Comparison of ENCODE assay signal across 16 cellular contexts in genomic region chr4:87227704-87228560, GRCh38. TPM values are rescaled to one million over a fixed set of nuclear protein-coding genes. Genes with fewer than 3 reads are reported as not detected.
DNase-seq lines count a peak whose midpoint lies in the region; ATAC-seq and TF ChIP-seq lines count a peak whose summit lies in the region.
"Had no signal": no experiment of that assay in that cellular context is flagged by ENCODE, and none has a peak within 500 bp of the region (broad histone marks: within the 10 kb centered on the region; RNA-seq: fewer than 3 reads in every experiment).

No MANE protein-coding gene starts in this region.

- no peak overlapping the region for H3K4me3 ChIP-seq in Loucy (ENCODE audit: low read length, poor library complexity, severe bottlenecking)
- no peak overlapping the region for H3K4me3 ChIP-seq in adipocyte (ENCODE audit: low read length)
- H3K4me3 ChIP-seq in psoas muscle: no peak overlapping the region
- no peak overlapping the region for H3K4me3 ChIP-seq in aorta (ENCODE audit: low read length in 2 of 2)
- H3K4me3 ChIP-seq: GM12878 had no signal

- H3K36me3 ChIP-seq in Loucy (ENCODE audit: insufficient read depth, low read length): no peaks in the 10 kb centered on the region
- no peaks in the 10 kb centered on the region for H3K36me3 ChIP-seq in adipocyte (ENCODE audit: control insufficient read depth, insufficient read depth, low read length, severe bottlenecking)
- H3K36me3 ChIP-seq in psoas muscle (ENCODE audit: insufficient read depth in 1 of 2, low read depth in 1 of 2): no peaks in the 10 kb centered on the region
- H3K36me3 ChIP-seq in aorta (ENCODE audit: control insufficient read depth in 1 of 2, insufficient read depth in 2 of 2, low read length in 1 of 2): no peaks in the 10 kb centered on the region

- intact Hi-C loops in left colon (cut with DNase I, micrococcal nuclease) (no loop called here), psoas muscle (cut with DNase I) (no loop called here), aorta (cut with DNase I) (loop anchor here in 1 of 2 donors (10.0 kb wide), 1 partner anchor 733 kb away; no protein-coding TSS in a partner anchor)

- H2AFZ ChIP-seq in Loucy (ENCODE audit: low read length): peak overlapping the region; percentile 30; the same call in 1 of the 2 replicates

- no peaks in the 10 kb centered on the region for H3K9me2 ChIP-seq in Loucy (replicated peaks; ENCODE audit: low read depth, low read length)

- H3K9me3 ChIP-seq in Loucy (ENCODE audit: insufficient read depth, low read depth, low read length): no peaks in the 10 kb centered on the region
- H3K9me3 ChIP-seq in adipocyte (ENCODE audit: control insufficient read depth, low read length): no peaks in the 10 kb centered on the region
- H3K9me3 ChIP-seq in psoas muscle: no peaks in the 10 kb centered on the region
- no peaks in the 10 kb centered on the region for H3K9me3 ChIP-seq in aorta (ENCODE audit: control insufficient read depth, low read length)

- H3K27ac ChIP-seq in psoas muscle (no peak overlapping the region), aorta (ENCODE audit: low read depth in 1 of 2, low read length in 2 of 2) (no peak overlapping the region)

- no peaks in the 10 kb centered on the region for H3K79me2 ChIP-seq in Loucy (ENCODE audit: insufficient read depth, low read length)

- H3K4me1 ChIP-seq in Loucy (ENCODE audit: insufficient read depth, low read length, poor library complexity, severe bottlenecking) (no peaks in the 10 kb centered on the region), adipocyte (ENCODE audit: control insufficient read depth, insufficient read depth, low read length) (no peaks in the 10 kb centered on the region), psoas muscle (peaks cover 10% of the 10 kb centered on the region), aorta (ENCODE audit: control insufficient read depth in 1 of 2, insufficient read depth in 2 of 2, low read length in 2 of 2) (peaks cover 0 to 2% of the 10 kb centered on the region in 2 donors)

- no peak for TF ChIP-seq CTCF in Loucy (conservative IDR thresholded peaks at IDR 0.05; ENCODE audit: low read length)
- no peak for TF ChIP-seq CTCF in psoas muscle (IDR thresholded peaks at IDR 0.05)

- peak; percentile 50 for ATAC-seq in left colon
- peak in 3 of 4 donors; percentile 42 to 71 (median 55) for ATAC-seq in psoas muscle
- ATAC-seq in aorta (ENCODE audit: low FRiP score): no peak
- no peak for ATAC-seq in HG03280 (IDR thresholded peaks at IDR 0.05; ENCODE audit: unreplicated experiment)
- ATAC-seq: GM12878, PC-3 had no signal

- 83 to 92% (median 90%) methylated on average over 3 of the region's 3 CpGs for WGBS in psoas muscle, 3 donors
- WGBS in aorta, 2 donors: 87 to 88% methylated on average over 3 of the region's 3 CpGs

- no peak overlapping the region for H3K9ac ChIP-seq in Loucy (ENCODE audit: low read depth, low read length, poor library complexity, severe bottlenecking)
- H3K9ac ChIP-seq in adipocyte (ENCODE audit: low read length): no peak overlapping the region

- H3F3A ChIP-seq in Loucy (ENCODE audit: low read depth): no peaks in the 10 kb centered on the region

- H4K20me1 ChIP-seq in Loucy (ENCODE audit: insufficient read depth, low read length, poor library complexity, severe bottlenecking): no peaks in the 10 kb centered on the region

- DNase-seq in adipocyte (ENCODE audit: low read depth) (peak; percentile 48), left colon (no peak), psoas muscle (no peak), aorta (no peak), SHP77 (lab: John Stamatoyannopoulos, UW) (no peak)
- DNase-seq: ACHN; Calu3; CD4-positive, CD25-positive, alpha-beta regulatory T cell; DMS79; H7; NCI-H1417 treated with DMSO at 0.1 percent for 48 hours; NCI-H2029; PC-3 had no signal

- no peaks in the 10 kb centered on the region for H3K27me3 ChIP-seq in Loucy (ENCODE audit: insufficient read depth, low read length, poor library complexity, severe bottlenecking)
- no peaks in the 10 kb centered on the region for H3K27me3 ChIP-seq in adipocyte (replicated peaks; ENCODE audit: control insufficient read depth, insufficient read depth, low read length)
- H3K27me3 ChIP-seq in psoas muscle (ENCODE audit: insufficient read depth in 3 of 3, low read length in 2 of 3): no peaks in the 10 kb centered on the region
- no peaks in the 10 kb centered on the region for H3K27me3 ChIP-seq in aorta (ENCODE audit: control insufficient read depth in 1 of 2, insufficient read depth in 2 of 2, low read length in 1 of 2)

- no peak overlapping the region for H3K4me2 ChIP-seq in Loucy (ENCODE audit: low read depth, low read length, poor library complexity, severe bottlenecking)

RNA-seq across cellular contexts. Expression of gene KLHL8, which starts 7.5 kb away (rescaled TPM):
- total RNA-seq in left colon (10 to 100 TPM; 19.1 to 22.5 TPM), psoas muscle (10 to 100 TPM; 17.4 to 33.8 (median 21.2) TPM), aorta (10 to 100 TPM; 11.0 to 11.4 TPM)
- polyA plus RNA-seq in psoas muscle (10 to 100 TPM in 2 of 3 donors, 1 to 10 TPM in 1; 5.1 to 26.6 (median 12.0) TPM), aorta (1 to 10 TPM; 4.2 to 6.0 TPM)

Comparison
In these comparisons a context has a peak if more than half of its experiments do, and no peak if none do; other contexts are left out.
1. ATAC-seq: peak in left colon (single experiment) and psoas muscle (3 of 4); none in aorta (single experiment) and HG03280 (single experiment).